In genomic region chr14:37650356-37651037, GRCh38 we compare ENCODE assay signal across 21 cellular contexts. TPM values are rescaled to one million over a fixed set of nuclear protein-coding genes. Genes with fewer than 3 reads are reported as not detected.
DNase-seq lines count a peak whose midpoint lies in the region; ATAC-seq and TF ChIP-seq lines count a peak whose summit lies in the region.
"Had no signal": no experiment of that assay in that cellular context is flagged by ENCODE, and none has a peak within 500 bp of the region (broad histone marks: within the 10 kb centered on the region; RNA-seq: fewer than 3 reads in every experiment).

No MANE protein-coding gene starts in this region.

- H3K27me3 ChIP-seq in PC-3 (ENCODE audit: low read length) = no peaks in the 10 kb centered on the region
- H3K27me3 ChIP-seq: upper lobe of right lung had no signal

- DNase-seq in DMS53 (lab: John Stamatoyannopoulos, UW) = peak; percentile 35
- DNase-seq in NCI-H1105 treated with DMSO at 0.1 percent for 48 hours (lab: John Stamatoyannopoulos, UW) = peak; percentile 62
- peak; percentile 75 for DNase-seq in PC-3
- DNase-seq in iris pigment epithelial cell (ENCODE audit: low read depth) = peak; percentile 36
- DNase-seq in GOT3 (lab: John Stamatoyannopoulos, UW) = no peak
- no peak for DNase-seq in activated CD4-positive, alpha-beta T cell treated with anti-CD3 and anti-CD28 coated beads for 1 hour
- DNase-seq in AG08396 (ENCODE audit: low spot score) = no peak
- DNase-seq in substantia nigra (lab: John Stamatoyannopoulos, UW) = no peak
- DNase-seq: activated CD4-positive, alpha-beta T cell treated with anti-CD3 and anti-CD28 coated beads for 48 hours; activated T-cell treated with anti-CD3 and anti-CD28 coated beads for 4 hours; kidney; MM.1S; occipital lobe; stimulated activated naive B cell treated with anti-CD40 and anti-IgM and Interleukin-4, amounts not matched to agents 10 μg/mL and 1 μg/mL and 100 μg/mL, for 72 hours; T-helper 2 cell; upper lobe of right lung had no signal

- CTCF ChIA-PET in PC-3 (lab: Charles Lee) = interaction anchor here (1.1 kb wide), 1 partner anchor 9 kb away, joined by 3 read pairs; no protein-coding TSS in a partner anchor

- peak overlapping the region; percentile 66 for H3K4me2 ChIP-seq in PC-3 (ENCODE audit: low read length)

- H3K27ac ChIP-seq in PC-3 (ENCODE audit: low read length) (peak overlapping the region; percentile 63), substantia nigra (ENCODE audit: low read depth, low read length, poor library complexity, severe bottlenecking) (no peak overlapping the region)
- H3K27ac ChIP-seq: skin epidermis, upper lobe of right lung had no signal

- H3K9me2 ChIP-seq in PC-3 (replicated peaks; ENCODE audit: low read length) = no peaks in the 10 kb centered on the region

- H3K36me3 ChIP-seq in PC-3 (ENCODE audit: low read depth, low read length) = no peaks in the 10 kb centered on the region
- H3K36me3 ChIP-seq: upper lobe of right lung had no signal

- H3F3A ChIP-seq in PC-3 (ENCODE audit: low read length, unreplicated experiment) = no peaks in the 10 kb centered on the region

- H3K4me1 ChIP-seq in PC-3 (ENCODE audit: insufficient read depth, low read length) = peaks cover 41% of the 10 kb centered on the region
- H3K4me1 ChIP-seq: upper lobe of right lung had no signal

- no peaks in the 10 kb centered on the region for H4K20me1 ChIP-seq in PC-3 (ENCODE audit: low read length)

- peak overlapping the region; percentile 2; the same call in 1 of the 2 replicates for H3K9ac ChIP-seq in PC-3 (ENCODE audit: low read length)

- BruUV-seq in PC-3 (replicated peaks; lab: Mats Ljungman, UMichigan) = no TSS peak

- intact Hi-C loops in PC-3 (cut with micrococcal nuclease) = no loop called here

- ATAC-seq in PC-3 = peak; percentile 77
- ATAC-seq: Right ventricle myocardium inferior; stimulated activated naive B cell treated with anti-CD40 and anti-IgM and Interleukin-4, amounts not matched to agents 10 μg/mL and 1 μg/mL and 100 μg/mL, for 72 hours; upper lobe of right lung had no signal

- peak overlapping the region; percentile 26 for H3K4me3 ChIP-seq in PC-3 (ENCODE audit: low read length)
- H3K4me3 ChIP-seq: skin epidermis, upper lobe of right lung had no signal

- TF ChIP-seq CTCF in PC-3 (conservative IDR thresholded peaks at IDR 0.05; ENCODE audit: low read depth, low read length) = no peak

- POLR2A ChIA-PET in PC-3 (lab: Charles Lee; ENCODE audit: unreplicated experiment) = interaction anchor here (0.5 kb wide), 2 partner anchors 48 to 453 kb away, joined by 3 to 6 read pairs; partner anchors contain the start of gene MIPOL1

- no peaks in the 10 kb centered on the region for H3K79me2 ChIP-seq in PC-3 (ENCODE audit: low read length)

- H2AFZ ChIP-seq in PC-3 (ENCODE audit: low read length) = 0 out of 2 replicates have a peak overlapping the region, but pooled peaks have one; percentile 1

- H3K9me3 ChIP-seq in PC-3 (ENCODE audit: low read length) = no peaks in the 10 kb centered on the region
- H3K9me3 ChIP-seq: upper lobe of right lung had no signal

RNA-seq across cellular contexts. Expression of gene TTC6, which starts 55.1 kb away (rescaled TPM):
- 13.4 and 18.0 TPM in 2 replicates for total RNA-seq in PC-3 (2014; rRNA removed)
- total RNA-seq: HT1080, kidney, mononuclear cell, Right ventricle myocardium inferior had no signal

RNA-seq across cellular contexts. Expression of gene FOXA1, which starts 55.4 kb away (rescaled TPM):
- total RNA-seq in PC-3 (2014; rRNA removed) = 212 and 249 TPM in 2 replicates
- total RNA-seq: endothelial cell of umbilical vein, kidney, occipital lobe, Right ventricle myocardium inferior had no signal

Comparison
In these comparisons a context has a peak if more than half of its experiments do, and no peak if none do; other contexts are left out.
1. DNase-seq: peak in DMS53 (single experiment), NCI-H1105 treated with DMSO at 0.1 percent for 48 hours (single experiment), PC-3 (single experiment) and iris pigment epithelial cell (single experiment); none in GOT3 (single experiment), activated CD4-positive, alpha-beta T cell treated with anti-CD3 and anti-CD28 coated beads for 1 hour (single experiment), AG08396 (single experiment) and substantia nigra (0 of 49).